Comparison of ENCODE assay signal across 23 cellular contexts in the genomic region with DNA sequence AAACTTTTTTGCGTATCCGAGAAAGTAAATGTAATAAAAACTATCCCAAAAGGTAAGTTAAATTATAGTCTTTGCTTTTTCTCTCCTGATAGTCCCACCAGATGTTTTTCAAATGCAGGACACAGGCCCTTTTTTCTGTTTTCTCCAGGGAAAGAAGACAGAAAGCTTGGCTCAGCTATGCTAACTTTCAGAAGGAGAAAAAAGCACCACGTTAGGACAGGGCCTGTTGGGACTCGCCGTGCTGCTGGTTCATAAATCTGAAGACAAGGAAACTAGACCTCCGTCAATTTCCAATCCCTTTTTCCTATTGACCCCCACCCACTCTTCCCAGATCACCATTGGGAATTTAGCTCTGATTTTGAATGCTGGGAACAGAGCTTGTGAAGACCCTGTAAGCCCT.
DNase-seq lines count a peak whose midpoint lies in the region; ATAC-seq and TF ChIP-seq lines count a peak whose summit lies in the region.
"Had no signal": no experiment of that assay in that cellular context is flagged by ENCODE, and none has a peak within 500 bp of the region (broad histone marks: within the 10 kb centered on the region; RNA-seq: fewer than 3 reads in every experiment).

No MANE protein-coding gene starts in this region.

- no peaks in the 10 kb centered on the region for H3K27me3 ChIP-seq in esophagus (ENCODE audit: control insufficient read depth in 1 of 2, insufficient read depth in 2 of 2, low read length in 2 of 2)
- no peaks in the 10 kb centered on the region for H3K27me3 ChIP-seq in muscle layer of duodenum (ENCODE audit: low read depth, low read length)
- H3K27me3 ChIP-seq in sigmoid colon, result no peaks in the 10 kb centered on the region

- intact Hi-C loops in sigmoid colon (cut with DNase I), result loop anchor here (10.0 kb wide), 1 partner anchor 215 kb away; no protein-coding TSS in a partner anchor

- 54 to 58% methylated on average over 6 of the region's 6 CpGs for WGBS in esophagus, 2 donors
- WGBS in sigmoid colon, 2 donors, result 76 to 83% methylated on average over 6 of the region's 6 CpGs
- WGBS in urinary bladder, result 61% methylated on average over 6 of the region's 6 CpGs

- TF ChIP-seq EP300 in sigmoid colon (IDR thresholded peaks at IDR 0.05), result no peak

- ATAC-seq in HG02840 (IDR thresholded peaks at IDR 0.05; ENCODE audit: low FRiP score, unreplicated experiment), result no peak
- no peak for ATAC-seq in HG02852 (IDR thresholded peaks at IDR 0.05; ENCODE audit: unreplicated experiment)
- no peak for ATAC-seq in GM18517 (IDR thresholded peaks at IDR 0.05; ENCODE audit: unreplicated experiment)
- ATAC-seq in HG03432 (IDR thresholded peaks at IDR 0.05; ENCODE audit: unreplicated experiment), result no peak
- ATAC-seq: HCT116, HepG2 had no signal

- H3K4me3 ChIP-seq in esophagus (ENCODE audit: low read depth in 1 of 2, low read length in 2 of 2) (no peak overlapping the region), muscle layer of duodenum (ENCODE audit: low read depth in 1 of 2, low read length in 2 of 2) (no peak overlapping the region), sigmoid colon (no peak overlapping the region), urinary bladder (ENCODE audit: low read depth, low read length) (no peak overlapping the region)

- H3K36me3 ChIP-seq in esophagus (ENCODE audit: control insufficient read depth in 2 of 2, insufficient read depth in 2 of 2, low read length in 1 of 2), result no peaks in the 10 kb centered on the region
- no peaks in the 10 kb centered on the region for H3K36me3 ChIP-seq in muscle layer of duodenum (ENCODE audit: control insufficient read depth in 1 of 2, insufficient read depth in 2 of 2, low read length in 2 of 2)
- H3K36me3 ChIP-seq in sigmoid colon, result no peaks in the 10 kb centered on the region
- H3K36me3 ChIP-seq in urinary bladder (ENCODE audit: insufficient read depth), result no peaks in the 10 kb centered on the region

- H3K9me3 ChIP-seq in esophagus (ENCODE audit: control insufficient read depth in 2 of 2, insufficient read depth in 1 of 2, low read depth in 1 of 2, low read length in 1 of 2) (no peaks in the 10 kb centered on the region), muscle layer of duodenum (ENCODE audit: control insufficient read depth in 1 of 2, low read length in 2 of 2) (no peaks in the 10 kb centered on the region), sigmoid colon (no peaks in the 10 kb centered on the region)

- no peaks in the 10 kb centered on the region for H3K4me1 ChIP-seq in esophagus (ENCODE audit: control insufficient read depth in 2 of 2, insufficient read depth in 2 of 2, low read length in 1 of 2)
- peaks cover 0 to 15% of the 10 kb centered on the region in 2 donors for H3K4me1 ChIP-seq in muscle layer of duodenum (ENCODE audit: control insufficient read depth in 1 of 2, insufficient read depth in 2 of 2, low read length in 2 of 2)
- H3K4me1 ChIP-seq in sigmoid colon, result peaks cover 0 to 27% (median 19%) of the 10 kb centered on the region in 4 donors
- H3K4me1 ChIP-seq in urinary bladder (ENCODE audit: insufficient read depth), result no peaks in the 10 kb centered on the region

- TF ChIP-seq POLR2A in sigmoid colon (IDR thresholded peaks at IDR 0.05), result no peak

- no peak for DNase-seq in sigmoid colon
- DNase-seq: ACHN; C1 segment of cervical spinal cord; CD8-positive, alpha-beta memory T cell; GOT3; KBM-7; MV-4-11; NCI-H1417; NCI-H187; NCI-H2107; NCI-H2227 treated with DMSO at 0.1 percent for 48 hours; NCI-H524 treated with DMSO at 0.1 percent for 48 hours; RPMI8226; SHP77 treated with DMSO at 0.1 percent for 48 hours had no signal

- peak overlapping the region; percentile 45 to 48 for H3K27ac ChIP-seq in esophagus (ENCODE audit: low read depth in 2 of 2, low read length in 1 of 2)
- H3K27ac ChIP-seq in muscle layer of duodenum (ENCODE audit: low read length), result peak overlapping the region; percentile 58
- peak overlapping the region; percentile 59 to 68 (median 63) for H3K27ac ChIP-seq in sigmoid colon
- H3K27ac ChIP-seq in urinary bladder (ENCODE audit: low read depth), result peak overlapping the region; percentile 68

- TF ChIP-seq CTCF in sigmoid colon (IDR thresholded peaks at IDR 0.05), result no peak
